In genomic region chr13:74174810-74175209, GRCh38 we compare ENCODE assay signal across 14 cellular contexts. TPM values are rescaled to one million over a fixed set of nuclear protein-coding genes. Genes with fewer than 3 reads are reported as not detected.
A peak's percentile ranks its signal among the peaks of the same experiment; 100 is the strongest.
DNase-seq lines count a peak whose midpoint lies in the region; ATAC-seq and TF ChIP-seq lines count a peak whose summit lies in the region.
"Had no signal": no experiment of that assay in that cellular context is flagged by ENCODE, and none has a peak within 500 bp of the region (broad histone marks: within the 10 kb centered on the region; RNA-seq: fewer than 3 reads in every experiment).

No MANE protein-coding gene starts in this region.

- peaks cover 41 to 60% of the 10 kb centered on the region in 2 donors for H3K27me3 Mint-ChIP-seq in natural killer cell treated with Interleukin-12 subunit alpha and Interleukin-12 subunit beta and Interleukin-15 and Interleukin-18, amount 100 ng/mL, for 72 hours
- H3K27me3 Mint-ChIP-seq in activated T-helper 1 cell treated with anti-CD3 and anti-CD28 coated beads, Interleukin-12 subunit alpha, Interleukin-12 subunit beta, Interleukin-2, Interleukin-4 antibody, amounts not matched to agents 30 ng/mL and 10 ng/mL and 1 ng/mL, durations not matched to agents 14 hours and 24 hours and 36 hours (ENCODE audit: insufficient read depth), result peaks cover 9% of the 10 kb centered on the region

- BruUV-seq in PC-3 (replicated peaks; lab: Mats Ljungman, UMichigan), result no TSS peak

- ATAC-seq in DND-41 (ENCODE audit: insufficient read depth, low read depth), result peak; percentile 79
- no peak for ATAC-seq in PC-3
- peak; percentile 66 to 75 for ATAC-seq in natural killer cell treated with Interleukin-12 subunit alpha and Interleukin-12 subunit beta and Interleukin-15 and Interleukin-18, amount 100 ng/mL, for 72 hours
- ATAC-seq in HG02938 (IDR thresholded peaks at IDR 0.05; ENCODE audit: unreplicated experiment), result no peak
- ATAC-seq: CD8-positive, alpha-beta T cell had no signal

- no peak overlapping the region for H3K27ac ChIP-seq in DND-41 (ENCODE audit: low read length)
- no peak overlapping the region for H3K27ac ChIP-seq in PC-3 (ENCODE audit: low read length)
- no peak overlapping the region for H3K27ac ChIP-seq in caudate nucleus (ENCODE audit: low read depth, low read length)
- H3K27ac ChIP-seq: BLaER1 treated with 17β-estradiol and CSF1 and Interleukin-3, amounts not matched to agents 10 nM and 100 nM; HL-60 had no signal

- no peaks in the 10 kb centered on the region for H3F3A ChIP-seq in PC-3 (ENCODE audit: low read length, unreplicated experiment)

- H3K79me2 ChIP-seq in DND-41 (ENCODE audit: insufficient read depth, low read length) (no peaks in the 10 kb centered on the region), PC-3 (ENCODE audit: low read length) (no peaks in the 10 kb centered on the region)

- H3K36me3 ChIP-seq in DND-41 (ENCODE audit: insufficient read depth, low read length) (no peaks in the 10 kb centered on the region), PC-3 (ENCODE audit: low read depth, low read length) (no peaks in the 10 kb centered on the region)
- H3K36me3 ChIP-seq: BLaER1 treated with 17β-estradiol and CSF1 and Interleukin-3, amounts not matched to agents 10 nM and 100 nM had no signal

- H3K4me1 Mint-ChIP-seq in natural killer cell treated with Interleukin-12 subunit alpha and Interleukin-12 subunit beta and Interleukin-15 and Interleukin-18, amount 100 ng/mL, for 72 hours (ENCODE audit: low read depth in 2 of 2), result peaks cover 6 to 11% of the 10 kb centered on the region in 2 donors
- H3K4me1 Mint-ChIP-seq in activated T-helper 1 cell treated with anti-CD3 and anti-CD28 coated beads, Interleukin-12 subunit alpha, Interleukin-12 subunit beta, Interleukin-2, Interleukin-4 antibody, amounts not matched to agents 30 ng/mL and 10 ng/mL and 1 ng/mL, durations not matched to agents 14 hours and 24 hours and 36 hours (ENCODE audit: low read depth), result no peaks in the 10 kb centered on the region
- H3K4me1 Mint-ChIP-seq: B cell had no signal

- DNase-seq in DND-41 (peak; percentile 20), PC-3 (peak; percentile 1), epithelial cell of esophagus (ENCODE audit: low read depth) (peak; percentile 4), caudate nucleus (lab: John Stamatoyannopoulos, UW) (no peak)
- DNase-seq in natural killer cell treated with Interleukin-12 subunit alpha and Interleukin-12 subunit beta and Interleukin-15 and Interleukin-18, amount 100 ng/mL, for 72 hours (ENCODE audit: low spot score), result no peak
- no peak for DNase-seq in activated T-helper 1 cell treated with anti-CD3 and anti-CD28 coated beads, Interleukin-12 subunit alpha, Interleukin-12 subunit beta, Interleukin-2, Interleukin-4 antibody, amounts not matched to agents 30 ng/mL and 10 ng/mL and 1 ng/mL, durations not matched to agents 14 hours and 24 hours and 36 hours (ENCODE audit: low spot score)
- DNase-seq: Calu3, HCEC 1CT had no signal

- peak overlapping the region in 1 of 2 donors; percentile 45 for H3K27ac Mint-ChIP-seq in natural killer cell treated with Interleukin-12 subunit alpha and Interleukin-12 subunit beta and Interleukin-15 and Interleukin-18, amount 100 ng/mL, for 72 hours
- no peak overlapping the region for H3K27ac Mint-ChIP-seq in activated T-helper 1 cell treated with anti-CD3 and anti-CD28 coated beads, Interleukin-12 subunit alpha, Interleukin-12 subunit beta, Interleukin-2, Interleukin-4 antibody, amounts not matched to agents 30 ng/mL and 10 ng/mL and 1 ng/mL, durations not matched to agents 14 hours and 24 hours and 36 hours
- H3K27ac Mint-ChIP-seq: B cell; CD8-positive, alpha-beta T cell; GM23338 had no signal

- H3K9me2 ChIP-seq in PC-3 (replicated peaks; ENCODE audit: low read length), result no peaks in the 10 kb centered on the region

- H3K27me3 ChIP-seq in DND-41 (ENCODE audit: insufficient read depth, low read length, poor library complexity), result no peaks in the 10 kb centered on the region
- no peaks in the 10 kb centered on the region for H3K27me3 ChIP-seq in PC-3 (ENCODE audit: low read length)
- H3K27me3 ChIP-seq: BLaER1 treated with 17β-estradiol and CSF1 and Interleukin-3, amounts not matched to agents 10 nM and 100 nM had no signal

- TF ChIP-seq CTCF in DND-41 (IDR thresholded peaks at IDR 0.05; ENCODE audit: borderline replicate concordance, extremely low read depth, low read length, poor library complexity, severe bottlenecking) (no peak), PC-3 (conservative IDR thresholded peaks at IDR 0.05; ENCODE audit: low read depth, low read length) (no peak), epithelial cell of esophagus (IDR thresholded peaks at IDR 0.05; ENCODE audit: insufficient read depth, low read depth, low read length, missing control alignments) (no peak)

- intact Hi-C loops in PC-3 (cut with micrococcal nuclease), result no loop called here
- intact Hi-C loops in activated T-helper 1 cell treated with anti-CD3 and anti-CD28 coated beads, Interleukin-12 subunit alpha, Interleukin-12 subunit beta, Interleukin-2, Interleukin-4 antibody, amounts not matched to agents 30 ng/mL and 10 ng/mL and 1 ng/mL, durations not matched to agents 14 hours and 24 hours and 36 hours (cut with micrococcal nuclease), result no loop called here

- no peak overlapping the region for H3K4me3 ChIP-seq in DND-41 (ENCODE audit: low read depth in 1 of 2, low read length in 2 of 2)
- no peak overlapping the region for H3K4me3 ChIP-seq in PC-3 (ENCODE audit: low read length)
- no peak overlapping the region for H3K4me3 ChIP-seq in epithelial cell of esophagus (ENCODE audit: low read length)
- H3K4me3 ChIP-seq: BLaER1 treated with 17β-estradiol and CSF1 and Interleukin-3, amounts not matched to agents 10 nM and 100 nM; GM23338 had no signal

- POLR2A ChIA-PET in PC-3 (lab: Charles Lee; ENCODE audit: unreplicated experiment), result no interaction called here

- H3K9me3 Mint-ChIP-seq in natural killer cell treated with Interleukin-12 subunit alpha and Interleukin-12 subunit beta and Interleukin-15 and Interleukin-18, amount 100 ng/mL, for 72 hours, result no peaks in the 10 kb centered on the region
- H3K9me3 Mint-ChIP-seq in activated T-helper 1 cell treated with anti-CD3 and anti-CD28 coated beads, Interleukin-12 subunit alpha, Interleukin-12 subunit beta, Interleukin-2, Interleukin-4 antibody, amounts not matched to agents 30 ng/mL and 10 ng/mL and 1 ng/mL, durations not matched to agents 14 hours and 24 hours and 36 hours, result no peaks in the 10 kb centered on the region
- H3K9me3 Mint-ChIP-seq: CD8-positive, alpha-beta T cell; GM23338 had no signal

- no peak overlapping the region for H2AFZ ChIP-seq in DND-41 (ENCODE audit: low read depth, low read length)
- no peak overlapping the region for H2AFZ ChIP-seq in PC-3 (ENCODE audit: low read length)

- peak overlapping the region; percentile 13 for H3K4me3 Mint-ChIP-seq in natural killer cell treated with Interleukin-12 subunit alpha and Interleukin-12 subunit beta and Interleukin-15 and Interleukin-18, amount 100 ng/mL, for 72 hours
- no peak overlapping the region for H3K4me3 Mint-ChIP-seq in activated T-helper 1 cell treated with anti-CD3 and anti-CD28 coated beads, Interleukin-12 subunit alpha, Interleukin-12 subunit beta, Interleukin-2, Interleukin-4 antibody, amounts not matched to agents 30 ng/mL and 10 ng/mL and 1 ng/mL, durations not matched to agents 14 hours and 24 hours and 36 hours
- H3K4me3 Mint-ChIP-seq: B cell; CD8-positive, alpha-beta T cell; GM23338 had no signal

- H4K20me1 ChIP-seq in DND-41 (ENCODE audit: insufficient read depth, low read length) (no peaks in the 10 kb centered on the region), PC-3 (ENCODE audit: low read length) (no peaks in the 10 kb centered on the region)
- H4K20me1 ChIP-seq: BLaER1 treated with 17β-estradiol and CSF1 and Interleukin-3, amounts not matched to agents 10 nM and 100 nM had no signal

- no peaks in the 10 kb centered on the region for H3K36me3 Mint-ChIP-seq in natural killer cell treated with Interleukin-12 subunit alpha and Interleukin-12 subunit beta and Interleukin-15 and Interleukin-18, amount 100 ng/mL, for 72 hours
- no peaks in the 10 kb centered on the region for H3K36me3 Mint-ChIP-seq in activated T-helper 1 cell treated with anti-CD3 and anti-CD28 coated beads, Interleukin-12 subunit alpha, Interleukin-12 subunit beta, Interleukin-2, Interleukin-4 antibody, amounts not matched to agents 30 ng/mL and 10 ng/mL and 1 ng/mL, durations not matched to agents 14 hours and 24 hours and 36 hours (ENCODE audit: low read depth)
- H3K36me3 Mint-ChIP-seq: CD8-positive, alpha-beta T cell had no signal

- CTCF ChIA-PET in PC-3 (lab: Charles Lee), result no interaction called here

- H3K4me2 ChIP-seq in DND-41 (ENCODE audit: insufficient read depth, low read length) (no peak overlapping the region), PC-3 (ENCODE audit: low read length) (no peak overlapping the region)
- H3K4me2 ChIP-seq: BLaER1 treated with 17β-estradiol and CSF1 and Interleukin-3, amounts not matched to agents 10 nM and 100 nM; GM23338 had no signal

- no peak overlapping the region for H3K9ac ChIP-seq in DND-41 (ENCODE audit: low read depth, low read length)
- no peak overlapping the region for H3K9ac ChIP-seq in PC-3 (ENCODE audit: low read length)
- H3K9ac ChIP-seq: BLaER1 treated with 17β-estradiol and CSF1 and Interleukin-3, amounts not matched to agents 10 nM and 100 nM had no signal

- H3K9me3 ChIP-seq in DND-41 (ENCODE audit: insufficient read depth, low read length, severe bottlenecking), result no peaks in the 10 kb centered on the region
- H3K9me3 ChIP-seq in PC-3 (ENCODE audit: low read length), result no peaks in the 10 kb centered on the region
- H3K9me3 ChIP-seq: BLaER1 treated with 17β-estradiol and CSF1 and Interleukin-3, amounts not matched to agents 10 nM and 100 nM had no signal

- H3K4me1 ChIP-seq in DND-41 (ENCODE audit: insufficient read depth, low read length), result no peaks in the 10 kb centered on the region
- no peaks in the 10 kb centered on the region for H3K4me1 ChIP-seq in PC-3 (ENCODE audit: insufficient read depth, low read length)
- H3K4me1 ChIP-seq: BLaER1 treated with 17β-estradiol and CSF1 and Interleukin-3, amounts not matched to agents 10 nM and 100 nM had no signal

RNA-seq across cellular contexts. Expression of gene KLF12, which starts 40.6 kb away (rescaled TPM):
- total RNA-seq in PC-3 (2014; rRNA removed), result 5.0 and 6.4 TPM in 2 replicates
- 10 to 100 TPM; 11.5 to 16.0 TPM for total RNA-seq in natural killer cell treated with Interleukin-12 subunit alpha and Interleukin-12 subunit beta and Interleukin-15 and Interleukin-18, amount 100 ng/mL, for 72 hours
- total RNA-seq in activated T-helper 1 cell treated with anti-CD3 and anti-CD28 coated beads, Interleukin-12 subunit alpha, Interleukin-12 subunit beta, Interleukin-2, Interleukin-4 antibody, amounts not matched to agents 30 ng/mL and 10 ng/mL and 1 ng/mL, durations not matched to agents 14 hours and 24 hours and 36 hours, result 18.6 and 19.9 TPM in 2 replicates

Comparison
In these comparisons a context has a peak if more than half of its experiments do, and no peak if none do; other contexts are left out.
1. ATAC-seq: peak in DND-41 (single experiment) and natural killer cell treated with Interleukin-12 subunit alpha and Interleukin-12 subunit beta and Interleukin-15 and Interleukin-18, amount 100 ng/mL, for 72 hours (2 of 2); none in PC-3 (single experiment) and HG02938 (single experiment).
2. DNase-seq: peak in DND-41 (single experiment), PC-3 (single experiment) and epithelial cell of esophagus (single experiment); none in natural killer cell treated with Interleukin-12 subunit alpha and Interleukin-12 subunit beta and Interleukin-15 and Interleukin-18, amount 100 ng/mL, for 72 hours (single experiment), caudate nucleus (0 of 61) and activated T-helper 1 cell treated with anti-CD3 and anti-CD28 coated beads, Interleukin-12 subunit alpha, Interleukin-12 subunit beta, Interleukin-2, Interleukin-4 antibody, amounts not matched to agents 30 ng/mL and 10 ng/mL and 1 ng/mL, durations not matched to agents 14 hours and 24 hours and 36 hours (single experiment).